Comparison of ENCODE assay signal across 9 cellular contexts in genomic region chr1:231419147-231419546, GRCh38. TPM values are rescaled to one million over a fixed set of nuclear protein-coding genes. Genes with fewer than 3 reads are reported as not detected.
A peak's percentile ranks its signal among the peaks of the same experiment; 100 is the strongest.
DNase-seq lines count a peak whose midpoint lies in the region; ATAC-seq and TF ChIP-seq lines count a peak whose summit lies in the region.
"Had no signal": no experiment of that assay in that cellular context is flagged by ENCODE, and none has a peak within 500 bp of the region (broad histone marks: within the 10 kb centered on the region; RNA-seq: fewer than 3 reads in every experiment).

No MANE protein-coding gene starts in this region.

- H3K9me3 ChIP-seq in DND-41 (ENCODE audit: insufficient read depth, low read length, severe bottlenecking) (no peaks in the 10 kb centered on the region), Panc1 (ENCODE audit: control insufficient read depth, insufficient read depth, low read depth, low read length) (no peaks in the 10 kb centered on the region), psoas muscle (no peaks in the 10 kb centered on the region)

- H3K27me3 ChIP-seq in DND-41 (ENCODE audit: insufficient read depth, low read length, poor library complexity) (peaks cover 8% of the 10 kb centered on the region), Panc1 (ENCODE audit: control insufficient read depth, insufficient read depth, low read length) (no peaks in the 10 kb centered on the region), psoas muscle (ENCODE audit: insufficient read depth in 3 of 3, low read length in 2 of 3) (no peaks in the 10 kb centered on the region)

- no peak for TF ChIP-seq CTCF in DND-41 (IDR thresholded peaks at IDR 0.05; ENCODE audit: borderline replicate concordance, extremely low read depth, low read length, poor library complexity, severe bottlenecking)
- no peak for TF ChIP-seq CTCF in Panc1 (IDR thresholded peaks at IDR 0.05)
- TF ChIP-seq CTCF in epithelial cell of proximal tubule (conservative IDR thresholded peaks at IDR 0.05; ENCODE audit: low read depth, low read length) = no peak
- TF ChIP-seq CTCF in psoas muscle (IDR thresholded peaks at IDR 0.05) = no peak

- peak overlapping the region; percentile 76 for H3K9ac ChIP-seq in DND-41 (ENCODE audit: low read depth, low read length)

- in situ Hi-C loops in Panc1 (cut with HindIII; ENCODE audit: low pct_unique_long_range_greater_than_20kb, low sequenced_read_pairs) = no loop called here

- WGBS in psoas muscle, 3 donors = 9 to 30% (median 9%) methylated on average over 1 of the region's 1 CpG

- H3K36me3 ChIP-seq in DND-41 (ENCODE audit: insufficient read depth, low read length) (peaks cover 27% of the 10 kb centered on the region), Panc1 (ENCODE audit: control insufficient read depth, insufficient read depth, low read length) (peaks cover 4% of the 10 kb centered on the region; the same call in 1 of the 2 replicates), psoas muscle (ENCODE audit: insufficient read depth in 1 of 2, low read depth in 1 of 2) (peaks cover 0 to 6% of the 10 kb centered on the region in 2 donors)

- intact Hi-C loops in Panc1 (cut with micrococcal nuclease; ENCODE audit: unreplicated experiment) = loop anchor here (5.0 kb wide), 1 partner anchor 62 kb away; no protein-coding TSS in a partner anchor
- intact Hi-C loops in psoas muscle (cut with DNase I) = loop anchor here (5.0 kb wide), 3 partner anchors 42 to 57 kb away; no protein-coding TSS in a partner anchor

- DNase-seq in DND-41 (no peak), Panc1 (ENCODE audit: low read depth, low spot score) (no peak), epithelial cell of proximal tubule (ENCODE audit: low read depth) (no peak), psoas muscle (no peak), NCI-H1436 treated with DMSO at 0.1 percent for 48 hours (lab: John Stamatoyannopoulos, UW) (no peak), islet precursor cell (no peak), NCI-H2196 (lab: John Stamatoyannopoulos, UW; ENCODE audit: unreplicated experiment) (no peak)
- DNase-seq: activated CD4-positive, alpha-beta T cell treated with anti-CD3 and anti-CD28 coated beads, Interleukin-2, amount 50 U/mL, for 4 hours had no signal

- ATAC-seq in DND-41 (ENCODE audit: insufficient read depth, low read depth) (no peak), Panc1 (no peak), psoas muscle (no peak), HG03159 (IDR thresholded peaks at IDR 0.05; ENCODE audit: unreplicated experiment) (no peak)

- peak overlapping the region; percentile 99 for H3K4me2 ChIP-seq in DND-41 (ENCODE audit: insufficient read depth, low read length)

- H3K4me1 ChIP-seq in DND-41 (ENCODE audit: insufficient read depth, low read length) (peaks cover 74% of the 10 kb centered on the region), Panc1 (ENCODE audit: control insufficient read depth, insufficient read depth, low read length) (peaks cover 33% of the 10 kb centered on the region), psoas muscle (peaks cover 45% of the 10 kb centered on the region)

- peaks cover 79% of the 10 kb centered on the region for H3K79me2 ChIP-seq in DND-41 (ENCODE audit: insufficient read depth, low read length)

- peaks cover 43% of the 10 kb centered on the region for H4K20me1 ChIP-seq in DND-41 (ENCODE audit: insufficient read depth, low read length)

- POLR2A ChIA-PET in Panc1 (lab: Charles Lee) = no interaction called here

- H3K4me3 ChIP-seq in DND-41 (ENCODE audit: low read depth in 1 of 2, low read length in 2 of 2) = peak overlapping the region; percentile 44 to 92; a peak in 3 of 4 replicates
- H3K4me3 ChIP-seq in Panc1 (ENCODE audit: low read depth in 2 of 2, low read length in 2 of 2) = peak overlapping the region; percentile 65 to 72
- H3K4me3 ChIP-seq in epithelial cell of proximal tubule (ENCODE audit: low read depth, low read length) = peak overlapping the region; percentile 77
- H3K4me3 ChIP-seq in psoas muscle = peak overlapping the region; percentile 91

- H3K27ac ChIP-seq in DND-41 (ENCODE audit: low read length) (no peak overlapping the region; the same call in 1 of the 2 replicates), Panc1 (ENCODE audit: low read length) (peak overlapping the region; percentile 8; the same call in 1 of the 2 replicates), psoas muscle (peak overlapping the region; percentile 99)

- H2AFZ ChIP-seq in DND-41 (ENCODE audit: low read depth, low read length) = no peak overlapping the region

- no TSS peak for BruUV-seq in Panc1 (replicated peaks; lab: Mats Ljungman, UMichigan)

- CTCF ChIA-PET in Panc1 (lab: Charles Lee) = no interaction called here

RNA-seq across cellular contexts. Expression of gene EGLN1, which starts 2.9 kb away (rescaled TPM):
- total RNA-seq in Panc1 (2021; ENCODE audit: unreplicated experiment) (29.0 TPM), epithelial cell of proximal tubule (34.5 and 38.6 TPM in 2 replicates), psoas muscle (100 to 1,000 TPM; 158 to 532 (median 327) TPM)
- polyA plus RNA-seq in Panc1 (2012; ENCODE audit: insufficient read length) = 18.5 TPM
- polyA plus RNA-seq in psoas muscle = 100 to 1,000 TPM in 2 of 3 donors, 10 to 100 TPM in 1; 52.4 to 596 (median 201) TPM
